ENCODE assay signal across 24 cellular contexts in the genomic region with DNA sequence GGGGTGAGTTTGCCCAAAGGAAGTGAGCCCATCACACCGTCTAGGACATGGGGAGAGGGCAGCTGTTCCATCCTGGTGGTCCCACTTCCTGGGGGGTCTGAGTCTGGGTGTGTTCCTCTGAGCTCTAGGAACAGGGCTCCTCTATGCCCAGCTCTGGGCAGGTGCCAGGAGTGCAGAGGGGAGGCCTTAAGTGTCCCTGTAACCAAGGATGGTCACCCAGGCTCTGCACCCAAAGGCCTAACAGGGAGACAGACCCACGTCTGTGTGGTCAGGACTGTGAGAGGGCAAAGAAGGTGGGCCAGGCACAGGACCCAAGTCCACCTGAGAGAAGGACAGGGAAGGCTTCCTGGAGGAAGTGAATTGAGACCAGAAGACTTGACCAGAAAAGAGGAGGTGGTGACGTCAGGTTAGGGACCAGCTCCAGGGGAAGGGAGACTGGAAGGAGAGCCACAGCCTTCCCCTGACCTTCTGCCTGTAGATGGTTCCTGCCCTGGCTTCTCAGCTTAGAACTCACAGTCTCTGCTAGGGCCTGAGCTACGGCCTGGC. TPM values are rescaled to one million over a fixed set of nuclear protein-coding genes. Genes with fewer than 3 reads are reported as not detected.
DNase-seq lines count a peak whose midpoint lies in the region; ATAC-seq lines count a peak whose summit lies in the region.
"Had no signal": no experiment of that assay in that cellular context is flagged by ENCODE, and none has a peak within 500 bp of the region (broad histone marks: within the 10 kb centered on the region; RNA-seq: fewer than 3 reads in every experiment).

No MANE protein-coding gene starts in this region.

- no peak for ATAC-seq in T-helper 17 cell
- ATAC-seq in naive B cell (ENCODE audit: low read depth in 2 of 2): no peak
- ATAC-seq in HG02798 (IDR thresholded peaks at IDR 0.05; ENCODE audit: poor library complexity, unreplicated experiment): no peak
- no peak for ATAC-seq in HG03045 (IDR thresholded peaks at IDR 0.05; ENCODE audit: unreplicated experiment)
- no peak for ATAC-seq in stimulated activated naive B cell treated with anti-CD40 and anti-IgM and Interleukin-4, amounts not matched to agents 10 μg/mL and 1 μg/mL and 100 μg/mL, for 72 hours (replicated peaks)
- ATAC-seq: gastroesophageal sphincter had no signal

- H3K4me1 Mint-ChIP-seq in activated CD4-positive, alpha-beta T cell treated with anti-CD3 and anti-CD28 coated beads, Interleukin-2, amount 10 ng/mL, durations not matched to agents 7 days and 5 days: peaks cover 26% of the 10 kb centered on the region
- peaks cover 26% of the 10 kb centered on the region for H3K4me1 Mint-ChIP-seq in T-helper 17 cell
- peaks cover 26 to 34% (median 28%) of the 10 kb centered on the region in 3 donors for H3K4me1 Mint-ChIP-seq in naive B cell
- peaks cover 26 to 32% of the 10 kb centered on the region in 2 donors for H3K4me1 Mint-ChIP-seq in stimulated activated naive B cell treated with anti-CD40 and anti-IgM and Interleukin-4, amounts not matched to agents 10 μg/mL and 1 μg/mL and 100 μg/mL, for 72 hours

- peak overlapping the region; percentile 33 for H3K27ac ChIP-seq in temporal lobe (ENCODE audit: low read depth, low read length)
- H3K27ac ChIP-seq: esophagus muscularis mucosa, gastroesophageal sphincter, ovary, tibial nerve had no signal

- CTCF ChIA-PET in activated CD4-positive, alpha-beta T cell treated with anti-CD3 and anti-CD28 coated beads, Interleukin-2, amount 10 ng/mL, durations not matched to agents 7 days and 5 days (lab: Charles Lee): interaction anchor here (1.2 to 1.4 kb wide), 2 partner anchors 11 to 64 kb away, joined by 3 to 5 read pairs; no protein-coding TSS in a partner anchor

- no peaks in the 10 kb centered on the region for H3K9me3 Mint-ChIP-seq in activated CD4-positive, alpha-beta T cell treated with anti-CD3 and anti-CD28 coated beads, Interleukin-2, amount 10 ng/mL, durations not matched to agents 7 days and 5 days
- H3K9me3 Mint-ChIP-seq in naive B cell: no peaks in the 10 kb centered on the region
- no peaks in the 10 kb centered on the region for H3K9me3 Mint-ChIP-seq in stimulated activated naive B cell treated with anti-CD40 and anti-IgM and Interleukin-4, amounts not matched to agents 10 μg/mL and 1 μg/mL and 100 μg/mL, for 72 hours
- H3K9me3 Mint-ChIP-seq: activated T-helper 2 cell treated with anti-CD3 and anti-CD28 coated beads, Interferon-gamma antibody, Interleukin-2, Interleukin-4, amounts not matched to agents 10 μg/mL and 5 μg/mL and 100 μg/mL, durations not matched to agents 14 hours and 24 hours and 36 hours; HFFc6 had no signal

- no peaks in the 10 kb centered on the region for H3K9me3 ChIP-seq in T-helper 17 cell (ENCODE audit: control insufficient read depth, low read length, poor library complexity, severe bottlenecking)
- H3K9me3 ChIP-seq: esophagus muscularis mucosa, gastroesophageal sphincter, ovary, tibial nerve had no signal

- no peak for DNase-seq in activated CD4-positive, alpha-beta T cell treated with anti-CD3 and anti-CD28 coated beads, Interleukin-2, amount 10 ng/mL, durations not matched to agents 7 days and 5 days
- DNase-seq in activated CD4-positive, alpha-beta T cell treated with anti-CD3 and anti-CD28 coated beads, Interleukin-2, amount 50 U/mL, for 48 hours: no peak
- DNase-seq in T-helper 17 cell: no peak
- no peak for DNase-seq in naive B cell
- no peak for DNase-seq in stimulated activated naive B cell treated with anti-CD40 and anti-IgM and Interleukin-4, amounts not matched to agents 10 μg/mL and 1 μg/mL and 100 μg/mL, for 72 hours
- DNase-seq: activated CD4-positive, alpha-beta T cell treated with anti-CD3 and anti-CD28 coated beads for 1 hour; amniotic stem cell; central memory CD4-positive, alpha-beta T cell; effector CD4-positive, alpha-beta T cell; HFFc6; midbrain; NCI-H2029 treated with DMSO at 0.1 percent for 48 hours; NCI-H510A; RPMI8226; stimulated activated naive CD4-positive, alpha-beta T cell had no signal

- no peaks in the 10 kb centered on the region for H3K36me3 Mint-ChIP-seq in activated CD4-positive, alpha-beta T cell treated with anti-CD3 and anti-CD28 coated beads, Interleukin-2, amount 10 ng/mL, durations not matched to agents 7 days and 5 days (ENCODE audit: low read depth)
- H3K36me3 Mint-ChIP-seq in T-helper 17 cell (ENCODE audit: low read depth) (peaks cover 4% of the 10 kb centered on the region), naive B cell (no peaks in the 10 kb centered on the region)
- peaks cover 2 to 6% of the 10 kb centered on the region in 2 donors for H3K36me3 Mint-ChIP-seq in stimulated activated naive B cell treated with anti-CD40 and anti-IgM and Interleukin-4, amounts not matched to agents 10 μg/mL and 1 μg/mL and 100 μg/mL, for 72 hours

- POLR2A ChIA-PET in activated CD4-positive, alpha-beta T cell treated with anti-CD3 and anti-CD28 coated beads, Interleukin-2, amount 10 ng/mL, durations not matched to agents 7 days and 5 days (lab: Charles Lee): no interaction called here

- H3K27me3 Mint-ChIP-seq in activated CD4-positive, alpha-beta T cell treated with anti-CD3 and anti-CD28 coated beads, Interleukin-2, amount 10 ng/mL, durations not matched to agents 7 days and 5 days: peaks cover 13% of the 10 kb centered on the region
- H3K27me3 Mint-ChIP-seq in T-helper 17 cell (no peaks in the 10 kb centered on the region), naive B cell (peaks cover 17 to 52% (median 39%) of the 10 kb centered on the region in 3 donors)
- H3K27me3 Mint-ChIP-seq in stimulated activated naive B cell treated with anti-CD40 and anti-IgM and Interleukin-4, amounts not matched to agents 10 μg/mL and 1 μg/mL and 100 μg/mL, for 72 hours: peaks cover 28 to 37% of the 10 kb centered on the region in 2 donors

- no peak overlapping the region for H3K4me3 Mint-ChIP-seq in activated CD4-positive, alpha-beta T cell treated with anti-CD3 and anti-CD28 coated beads, Interleukin-2, amount 10 ng/mL, durations not matched to agents 7 days and 5 days
- H3K4me3 Mint-ChIP-seq in T-helper 17 cell: peak overlapping the region; percentile 62
- H3K4me3 Mint-ChIP-seq in naive B cell: peak overlapping the region in 6 of 8 donors; percentile 45 to 79 (median 62)
- H3K4me3 Mint-ChIP-seq in stimulated activated naive B cell treated with anti-CD40 and anti-IgM and Interleukin-4, amounts not matched to agents 10 μg/mL and 1 μg/mL and 100 μg/mL, for 72 hours: no peak overlapping the region
- H3K4me3 Mint-ChIP-seq: B cell, HFFc6 had no signal

- H3K27ac Mint-ChIP-seq in activated CD4-positive, alpha-beta T cell treated with anti-CD3 and anti-CD28 coated beads, Interleukin-2, amount 10 ng/mL, durations not matched to agents 7 days and 5 days: peak overlapping the region; percentile 10
- H3K27ac Mint-ChIP-seq in T-helper 17 cell (peak overlapping the region; percentile 29), naive B cell (no peak overlapping the region)
- H3K27ac Mint-ChIP-seq in stimulated activated naive B cell treated with anti-CD40 and anti-IgM and Interleukin-4, amounts not matched to agents 10 μg/mL and 1 μg/mL and 100 μg/mL, for 72 hours: no peak overlapping the region
- H3K27ac Mint-ChIP-seq: activated T-helper 2 cell treated with anti-CD3 and anti-CD28 coated beads, Interferon-gamma antibody, Interleukin-2, Interleukin-4, amounts not matched to agents 10 μg/mL and 5 μg/mL and 100 μg/mL, durations not matched to agents 14 hours and 24 hours and 36 hours; B cell; HFFc6 had no signal

RNA-seq across cellular contexts. Expression of a gene that starts 11.3 kb away (rescaled TPM):
- 10 to 100 TPM; 82.1 to 87.1 TPM for total RNA-seq in activated CD4-positive, alpha-beta T cell treated with anti-CD3 and anti-CD28 coated beads, Interleukin-2, amount 10 ng/mL, durations not matched to agents 7 days and 5 days
- total RNA-seq in T-helper 17 cell (10 to 100 TPM; 68.7 to 81.9 TPM), temporal lobe (45.5 TPM)
- polyA plus RNA-seq in naive B cell (ENCODE audit: low read depth in 6 of 6): 1 to 10 TPM in 5 of 6 donors, not detected in 1; 1.7 to 4.5 (median 2.3) TPM

Comparison
In these comparisons a context has a peak if more than half of its experiments do, and no peak if none do; other contexts are left out.
1. H3K27ac Mint-ChIP-seq: peak in activated CD4-positive, alpha-beta T cell treated with anti-CD3 and anti-CD28 coated beads, Interleukin-2, amount 10 ng/mL, durations not matched to agents 7 days and 5 days (single experiment) and T-helper 17 cell (single experiment); none in naive B cell (0 of 6) and stimulated activated naive B cell treated with anti-CD40 and anti-IgM and Interleukin-4, amounts not matched to agents 10 μg/mL and 1 μg/mL and 100 μg/mL, for 72 hours (single experiment).
2. H3K4me3 Mint-ChIP-seq: peak in T-helper 17 cell (single experiment) and naive B cell (6 of 8); none in activated CD4-positive, alpha-beta T cell treated with anti-CD3 and anti-CD28 coated beads, Interleukin-2, amount 10 ng/mL, durations not matched to agents 7 days and 5 days (single experiment) and stimulated activated naive B cell treated with anti-CD40 and anti-IgM and Interleukin-4, amounts not matched to agents 10 μg/mL and 1 μg/mL and 100 μg/mL, for 72 hours (0 of 2).